Comparison of ENCODE assay signal across 20 cellular contexts in genomic region chr12:52228931-52229330, GRCh38. TPM values are rescaled to one million over a fixed set of nuclear protein-coding genes. Genes with fewer than 3 reads are reported as not detected.
"Had no signal": no experiment of that assay in that cellular context is flagged by ENCODE, and none has a peak within 500 bp of the region (broad histone marks: within the 10 kb centered on the region; RNA-seq: fewer than 3 reads in every experiment).

No MANE protein-coding gene starts in this region.

- H3K4me1 Mint-ChIP-seq: activated CD8-positive, alpha-beta memory T cell treated with anti-CD3 and anti-CD28 coated beads, Interleukin-2, amount 10 ng/mL, durations not matched to agents 7 days and 5 days; activated naive CD8-positive, alpha-beta T cell treated with anti-CD3 and anti-CD28 coated beads, Interleukin-2, amount 10 ng/mL, durations not matched to agents 7 days and 5 days had no signal

- H3K27ac ChIP-seq: cardiac muscle cell, colonic mucosa, heart left ventricle, left lung, uterus had no signal

- H3K27ac Mint-ChIP-seq: activated CD8-positive, alpha-beta memory T cell treated with anti-CD3 and anti-CD28 coated beads, Interleukin-2, amount 10 ng/mL, durations not matched to agents 7 days and 5 days; activated naive CD8-positive, alpha-beta T cell treated with anti-CD3 and anti-CD28 coated beads, Interleukin-2, amount 10 ng/mL, durations not matched to agents 7 days and 5 days; nephron; stimulated activated naive CD8-positive, alpha-beta T cell treated with anti-CD3 and anti-CD28 coated beads, Interleukin-15, Interleukin-2, amounts not matched to agents 100 ng/mL and 50 ng/mL, for 24 hours had no signal

- H3K9me3 Mint-ChIP-seq: activated naive CD8-positive, alpha-beta T cell treated with anti-CD3 and anti-CD28 coated beads, Interleukin-2, amount 10 ng/mL, durations not matched to agents 7 days and 5 days; stimulated activated naive CD8-positive, alpha-beta T cell treated with anti-CD3 and anti-CD28 coated beads, Interleukin-15, Interleukin-2, amounts not matched to agents 100 ng/mL and 50 ng/mL, for 24 hours had no signal

- DNase-seq: activated CD4-positive, alpha-beta T cell treated with anti-CD3 and anti-CD28 coated beads, Interleukin-2, amount 50 U/mL, for 48 hours; activated CD8-positive, alpha-beta memory T cell treated with anti-CD3 and anti-CD28 coated beads, Interleukin-2, amount 10 ng/mL, durations not matched to agents 7 days and 5 days; activated gamma-delta T cell treated with Interleukin-2 at 50 U/mL for 16 hours; activated naive CD8-positive, alpha-beta T cell treated with anti-CD3 and anti-CD28 coated beads, Interleukin-2, amount 10 ng/mL, durations not matched to agents 7 days and 5 days; activated T-cell treated with anti-CD3 and anti-CD28 coated beads, Interleukin-2, amount 50 U/mL, for 48 hours; anterior cingulate cortex; colonic mucosa; foreskin melanocyte; islet precursor cell; left lung; occipital lobe; stimulated activated CD4-positive, alpha-beta T cell treated with anti-CD3 and anti-CD28 coated beads, Interleukin-4, amount 100 ng/mL, for 24 hours; uterus had no signal

- H3K36me3 Mint-ChIP-seq: activated CD8-positive, alpha-beta memory T cell treated with anti-CD3 and anti-CD28 coated beads, Interleukin-2, amount 10 ng/mL, durations not matched to agents 7 days and 5 days; activated naive CD8-positive, alpha-beta T cell treated with anti-CD3 and anti-CD28 coated beads, Interleukin-2, amount 10 ng/mL, durations not matched to agents 7 days and 5 days had no signal

- ATAC-seq: activated CD4-positive, CD25-positive, alpha-beta regulatory T cell treated with anti-CD3 and anti-CD28 coated beads, Interleukin-2, amount 50 U/mL, for 24 hours; activated CD8-positive, alpha-beta memory T cell treated with anti-CD3 and anti-CD28 coated beads, Interleukin-2, amount 10 ng/mL, durations not matched to agents 7 days and 5 days; heart left ventricle; left lung had no signal

- H3K9me3 ChIP-seq: colonic mucosa, heart left ventricle, left lung, uterus had no signal

- H3K36me3 ChIP-seq: cardiac muscle cell, colonic mucosa, heart left ventricle, left lung, uterus had no signal

- H3K4me3 ChIP-seq: cardiac muscle cell, colonic mucosa, heart left ventricle, left lung, uterus had no signal

- H3K4me3 Mint-ChIP-seq: activated CD8-positive, alpha-beta memory T cell treated with anti-CD3 and anti-CD28 coated beads, Interleukin-2, amount 10 ng/mL, durations not matched to agents 7 days and 5 days; activated naive CD8-positive, alpha-beta T cell treated with anti-CD3 and anti-CD28 coated beads, Interleukin-2, amount 10 ng/mL, durations not matched to agents 7 days and 5 days; nephron; stimulated activated naive CD8-positive, alpha-beta T cell treated with anti-CD3 and anti-CD28 coated beads, Interleukin-15, Interleukin-2, amounts not matched to agents 100 ng/mL and 50 ng/mL, for 24 hours had no signal

- H3K4me1 ChIP-seq: uterus had no signal

RNA-seq across cellular contexts. Expression of gene KRT7, which starts 4.1 kb away (rescaled TPM):
- total RNA-seq: occipital lobe, temporal lobe had no signal

RNA-seq across cellular contexts. Expression of gene KRT80, which starts 37.1 kb away (rescaled TPM):
- total RNA-seq: activated CD8-positive, alpha-beta memory T cell treated with anti-CD3 and anti-CD28 coated beads, Interleukin-2, amount 10 ng/mL, durations not matched to agents 7 days and 5 days; activated naive CD8-positive, alpha-beta T cell treated with anti-CD3 and anti-CD28 coated beads, Interleukin-2, amount 10 ng/mL, durations not matched to agents 7 days and 5 days; cardiac muscle cell; occipital lobe; T-helper 1 cell treated with Interleukin-12 subunit alpha and Interleukin-12 subunit beta and Interleukin-4 antibody, amounts not matched to agents 30 ng/mL and 1 ng/mL, for 36 hours had no signal
- polyA plus RNA-seq: cardiac muscle cell had no signal

RNA-seq across cellular contexts. Expression of gene KRT86, which starts 45.5 kb away (rescaled TPM):
- total RNA-seq: cardiac muscle cell, heart left ventricle had no signal
- polyA plus RNA-seq: heart left ventricle had no signal
